2 cellular contexts compared by ENCODE assay signal in genomic region chr19:44605547-44605946, GRCh38.
TF ChIP-seq lines count a peak whose summit lies in the region.

No MANE protein-coding gene starts in this region.

TF ChIP-seq in IMR-90, 13 proteins besides CTCF, POLR2A, EP300 and RAD21:
- no peak for TF ChIP-seq NFE2L2 (IDR thresholded peaks at IDR 0.05; ENCODE audit: low read depth, low read length)
- no peak for TF ChIP-seq CHD1 (IDR thresholded peaks at IDR 0.05; ENCODE audit: low read depth, low read length)
- TF ChIP-seq MAZ (IDR thresholded peaks at IDR 0.05; ENCODE audit: borderline replicate concordance, low read depth, low read length), result no peak
- no peak for TF ChIP-seq MXI1 (IDR thresholded peaks at IDR 0.05; ENCODE audit: borderline replicate concordance, low read depth, low read length)
- TF ChIP-seq USF2 (IDR thresholded peaks at IDR 0.05; ENCODE audit: low read depth, low read length), result no peak
- no peak for TF ChIP-seq RCOR1 (IDR thresholded peaks at IDR 0.05; ENCODE audit: insufficient replicate concordance, low read length)
- TF ChIP-seq CEBPB (IDR thresholded peaks at IDR 0.05; ENCODE audit: low read depth, low read length), result no peak
- TF ChIP-seq FOS (IDR thresholded peaks at IDR 0.05; ENCODE audit: low read depth, low read length), result no peak
- no peak for TF ChIP-seq BHLHE40 (IDR thresholded peaks at IDR 0.05; ENCODE audit: low read depth, low read length)
- TF ChIP-seq SMC3 (IDR thresholded peaks at IDR 0.05; ENCODE audit: low read depth, low read length), result no peak
- TF ChIP-seq ELK1 (IDR thresholded peaks at IDR 0.05; ENCODE audit: borderline replicate concordance, low read depth, low read length), result no peak
- TF ChIP-seq RFX5 (IDR thresholded peaks at IDR 0.05; ENCODE audit: low read depth, low read length), result no peak
- no peak for TF ChIP-seq MAFK (IDR thresholded peaks at IDR 0.05; ENCODE audit: low read depth, low read length)

TF ChIP-seq in K562, 482 proteins besides CTCF, POLR2A, EP300 and RAD21:
- no peak for TF ChIP-seq ZNF79 (CRISPR knock-in tag; IDR thresholded peaks at IDR 0.05; ENCODE audit: low read depth)
- TF ChIP-seq HIVEP1 (CRISPR knock-in tag; IDR thresholded peaks at IDR 0.05), result no peak
- TF ChIP-seq CREB1 (IDR thresholded peaks at IDR 0.05), result no peak
- no peak for TF ChIP-seq CREB1 (CRISPR knock-in tag; IDR thresholded peaks at IDR 0.05)
- TF ChIP-seq PRDM10 (IDR thresholded peaks at IDR 0.05; ENCODE audit: partially characterized antibody), result peak; percentile 63
- TF ChIP-seq BHLHE40 (IDR thresholded peaks at IDR 0.05; ENCODE audit: low read length), result no peak
